In genomic region chr13:47268270-47268669, GRCh38 we compare ENCODE assay signal across 37 cellular contexts.
DNase-seq lines count a peak whose midpoint lies in the region; ATAC-seq, FAIRE-seq and TF ChIP-seq lines count a peak whose summit lies in the region.
"Had no signal": no experiment of that assay in that cellular context is flagged by ENCODE, and none has a peak within 500 bp of the region (broad histone marks: within the 10 kb centered on the region; RNA-seq: fewer than 3 reads in every experiment).

No MANE protein-coding gene starts in this region.

- H3K9me3 ChIP-seq in HepG2 (ENCODE audit: low read length) (no peaks in the 10 kb centered on the region), right lobe of liver (no peaks in the 10 kb centered on the region), HEK293 (ENCODE audit: control insufficient read depth, insufficient read depth, low read depth, low read length) (no peaks in the 10 kb centered on the region), GM12878 (replicated peaks; ENCODE audit: control insufficient read depth, insufficient read depth, low read length) (no peaks in the 10 kb centered on the region), K562 (replicated peaks; ENCODE audit: control insufficient read depth, insufficient read depth, low read depth, low read length) (no peaks in the 10 kb centered on the region)
- H3K9me3 ChIP-seq: A549, BE2C, BLaER1, Caco-2 had no signal

- in situ Hi-C loops in HepG2 (cut with HindIII; ENCODE audit: extremely low pct_ligation_motif_present, low pct_unique_long_range_greater_than_20kb) = no loop called here
- in situ Hi-C loops in GM12878 (cut with MboI) = no loop called here
- in situ Hi-C loops in K562 (cut with MboI) = no loop called here

- H3K9ac ChIP-seq in HepG2 (ENCODE audit: insufficient read depth, low read depth, low read length) (no peak overlapping the region), GM12878 (ENCODE audit: control insufficient read depth, insufficient read depth, low read length) (no peak overlapping the region), K562 (ENCODE audit: insufficient read depth in 1 of 2, low read depth in 2 of 2, low read length in 2 of 2) (no peak overlapping the region)
- H3K9ac ChIP-seq: BLaER1; BLaER1 treated with 17β-estradiol and CSF1 and Interleukin-3, amounts not matched to agents 10 nM and 100 nM had no signal

- no peak overlapping the region for H2AFZ ChIP-seq in HepG2 (ENCODE audit: low read length)
- H2AFZ ChIP-seq in GM12878 (ENCODE audit: control insufficient read depth, low read depth, low read length) = no peak overlapping the region
- no peak overlapping the region for H2AFZ ChIP-seq in K562 (ENCODE audit: low read depth, low read length)

- H3K9me3 Mint-ChIP-seq in activated naive CD4-positive, alpha-beta T cell treated with anti-CD3 and anti-CD28 coated beads for 36 hours = peaks cover 2% of the 10 kb centered on the region

- no peak for FAIRE-seq in HepG2 (lab: Jason Lieb, UNC)
- FAIRE-seq in GM12878 (lab: Jason Lieb, UNC) = no peak
- FAIRE-seq in K562 (lab: Jason Lieb, UNC) = no peak
- FAIRE-seq: A204.1, A549, D721Med had no signal

- H3K27ac ChIP-seq in HepG2 (ENCODE audit: extremely low read length, insufficient read depth, low read length) (no peak overlapping the region), right lobe of liver (no peak overlapping the region), HEK293 (ENCODE audit: extremely low read depth, low read depth, low read length) (no peak overlapping the region), GM12878 (ENCODE audit: control insufficient read depth, insufficient read depth) (no peak overlapping the region), K562 (ENCODE audit: extremely low read depth, low read depth, low read length) (no peak overlapping the region)
- H3K27ac ChIP-seq: 22Rv1; A549; BLaER1; BLaER1 treated with 17β-estradiol and CSF1 and Interleukin-3, amounts not matched to agents 10 nM and 100 nM; C4-2B had no signal

- no peak overlapping the region for H3K4me3 ChIP-seq in HepG2 (replicated peaks in 1 of 3; ENCODE audit: insufficient read depth in 1 of 3, low read depth in 2 of 3, low read length in 3 of 3)
- H3K4me3 ChIP-seq in right lobe of liver = no peak overlapping the region
- H3K4me3 ChIP-seq in HEK293 (ENCODE audit: low read depth, low read length) = no peak overlapping the region
- H3K4me3 ChIP-seq in GM12878 = no peak overlapping the region
- no peak overlapping the region for H3K4me3 ChIP-seq in K562
- H3K4me3 ChIP-seq: A549; BLaER1; BLaER1 treated with 17β-estradiol and CSF1 and Interleukin-3, amounts not matched to agents 10 nM and 100 nM had no signal

- intact Hi-C loops in HepG2 (cut with micrococcal nuclease; ENCODE audit: unreplicated experiment) (no loop called here), right lobe of liver (cut with DNase I) (no loop called here), GM12878 (cut with micrococcal nuclease; ENCODE audit: unreplicated experiment) (no loop called here), K562 (cut with micrococcal nuclease) (no loop called here)
- intact Hi-C loops in activated naive CD4-positive, alpha-beta T cell treated with anti-CD3 and anti-CD28 coated beads for 36 hours (cut with micrococcal nuclease) = no loop called here

- no peak for ATAC-seq in HepG2
- no peak for ATAC-seq in right lobe of liver
- no peak for ATAC-seq in GM12878
- no peak for ATAC-seq in K562
- no peak for ATAC-seq in GM18907 (IDR thresholded peaks at IDR 0.05; ENCODE audit: unreplicated experiment)
- ATAC-seq: A549; CD8-positive, alpha-beta T cell had no signal

- TF ChIP-seq EP300 in HepG2 (IDR thresholded peaks at IDR 0.05; ENCODE audit: low read depth in 2 of 2, low read length in 2 of 2) = no peak
- no peak for TF ChIP-seq EP300 in HepG2 (CRISPR knock-in tag; IDR thresholded peaks at IDR 0.05; ENCODE audit: borderline replicate concordance)
- no peak for TF ChIP-seq EP300 in GM12878 (IDR thresholded peaks at IDR 0.05; ENCODE audit: borderline replicate concordance in 1 of 2, control insufficient read depth in 1 of 2, low read depth in 2 of 2, low read length in 2 of 2)
- TF ChIP-seq EP300 in K562 (IDR thresholded peaks at IDR 0.05; ENCODE audit: low read length) = no peak

- no peak for TF ChIP-seq CTCF in HepG2 (CRISPR knock-in tag; IDR thresholded peaks at IDR 0.05)
- TF ChIP-seq CTCF in right lobe of liver (IDR thresholded peaks at IDR 0.05) = no peak
- TF ChIP-seq CTCF in HEK293 (tag by site-specific recombination; IDR thresholded peaks at IDR 0.05) = no peak
- no peak for TF ChIP-seq CTCF in GM12878 (IDR thresholded peaks at IDR 0.05 in 2 of 3, conservative IDR thresholded peaks at IDR 0.05 in 1 of 3; ENCODE audit: control insufficient read depth in 2 of 3, extremely low read depth in 1 of 3, insufficient read depth in 1 of 3, low read depth in 3 of 3, low read length in 3 of 3)
- TF ChIP-seq CTCF in K562 (IDR thresholded peaks at IDR 0.05 in 2 of 3, conservative IDR thresholded peaks at IDR 0.05 in 1 of 3; ENCODE audit: insufficient read depth in 2 of 3, low read depth in 1 of 3, low read length in 3 of 3) = no peak

- H3K4me3 Mint-ChIP-seq in activated naive CD4-positive, alpha-beta T cell treated with anti-CD3 and anti-CD28 coated beads for 36 hours = no peak overlapping the region
- H3K4me3 Mint-ChIP-seq: B cell; CD14-positive monocyte; CD4-positive, alpha-beta memory T cell; CD4-positive, alpha-beta T cell; CD4-positive, CD25-positive, alpha-beta regulatory T cell; CD8-positive, alpha-beta memory T cell; CD8-positive, alpha-beta T cell had no signal

- no peaks in the 10 kb centered on the region for H3K9me1 ChIP-seq in K562 (ENCODE audit: control insufficient read depth, insufficient read depth, low read length)

- no peaks in the 10 kb centered on the region for H3K4me1 Mint-ChIP-seq in activated naive CD4-positive, alpha-beta T cell treated with anti-CD3 and anti-CD28 coated beads for 36 hours (ENCODE audit: low read depth)
- H3K4me1 Mint-ChIP-seq: B cell; CD14-positive monocyte; CD4-positive, alpha-beta memory T cell; CD4-positive, CD25-positive, alpha-beta regulatory T cell; CD8-positive, alpha-beta memory T cell had no signal

- RAD21 ChIA-PET in GM12878 (lab: Charles Lee; ENCODE audit: unreplicated experiment) = no interaction called here

- H3K4me1 ChIP-seq in HepG2 (ENCODE audit: insufficient read depth, low read length) = no peaks in the 10 kb centered on the region
- no peaks in the 10 kb centered on the region for H3K4me1 ChIP-seq in right lobe of liver
- H3K4me1 ChIP-seq in HEK293 (ENCODE audit: control insufficient read depth, insufficient read depth, low read length) = no peaks in the 10 kb centered on the region
- no peaks in the 10 kb centered on the region for H3K4me1 ChIP-seq in GM12878 (ENCODE audit: control insufficient read depth, insufficient read depth, low read length)
- H3K4me1 ChIP-seq in K562 (replicated peaks in 1 of 2; ENCODE audit: control insufficient read depth in 2 of 2, insufficient read depth in 2 of 2, low read length in 2 of 2) = no peaks in the 10 kb centered on the region
- H3K4me1 ChIP-seq: A549; BE2C; BLaER1; BLaER1 treated with 17β-estradiol and CSF1 and Interleukin-3, amounts not matched to agents 10 nM and 100 nM; Caco-2 had no signal

- POLR2A ChIA-PET in HepG2 (lab: Yijun Ruan, JAX) (no interaction called here), HEK293 (lab: Yijun Ruan, JAX) (no interaction called here), GM12878 (lab: Charles Lee) (interaction anchor here (0.6 kb wide), 2 partner anchors 152 to 365 kb away, joined by 3 read pairs; no protein-coding TSS in a partner anchor), K562 (lab: Yijun Ruan, JAX) (no interaction called here)

- no peak for DNase-seq in HepG2 (ENCODE audit: low spot score)
- no peak for DNase-seq in right lobe of liver
- no peak for DNase-seq in GM12878 (ENCODE audit: low read depth, low spot score)
- no peak for DNase-seq in K562 (ENCODE audit: extremely low read depth in 1 of 4, low spot score in 3 of 4)
- DNase-seq in HUDEP-2 (lab: John Stamatoyannopoulos, UW; ENCODE audit: unreplicated experiment in 76 of 76) = no peak
- no peak for DNase-seq in activated naive CD4-positive, alpha-beta T cell treated with anti-CD3 and anti-CD28 coated beads for 36 hours
- DNase-seq: 8988T; ACHN; AML-193; BE2C; C1 segment of cervical spinal cord; Caco-2; Calu3; CD4-positive, alpha-beta memory T cell; CD4-positive, alpha-beta T cell; CD4-positive, CD25-positive, alpha-beta regulatory T cell; CD8-positive, alpha-beta memory T cell; CD8-positive, alpha-beta T cell; COR-L47; DMS 273 treated with DMSO at 0.1 percent for 48 hours; DMS153; DMS53; DMS79; DMS79 treated with DMSO at 0.1 percent for 48 hours; DND-41; EL had no signal

- CTCF ChIA-PET in HepG2 (lab: Yijun Ruan, JAX; ENCODE audit: low intra/inter-chr PET ratio, low total read pairs) (no interaction called here), HEK293 (lab: Yijun Ruan, JAX) (no interaction called here), GM12878 (lab: Yijun Ruan, JAX) (no interaction called here), K562 (lab: Yijun Ruan, JAX; ENCODE audit: low intra/inter-chr PET ratio) (no interaction called here)
- CTCF ChIA-PET in activated naive CD4-positive, alpha-beta T cell treated with anti-CD3 and anti-CD28 coated beads for 36 hours (lab: Charles Lee) = no interaction called here

- H3K27me3 Mint-ChIP-seq in activated naive CD4-positive, alpha-beta T cell treated with anti-CD3 and anti-CD28 coated beads for 36 hours (ENCODE audit: low read depth) = no peaks in the 10 kb centered on the region
- H3K27me3 Mint-ChIP-seq: B cell; CD4-positive, alpha-beta memory T cell; CD4-positive, CD25-positive, alpha-beta regulatory T cell; CD8-positive, alpha-beta memory T cell had no signal

- H3K36me3 ChIP-seq in HepG2 (replicated peaks in 1 of 2; ENCODE audit: control insufficient read depth in 1 of 2, insufficient read depth in 2 of 2, low read length in 2 of 2) (no peaks in the 10 kb centered on the region), right lobe of liver (no peaks in the 10 kb centered on the region), HEK293 (ENCODE audit: control insufficient read depth in 2 of 2, insufficient read depth in 1 of 2, low read length in 2 of 2) (no peaks in the 10 kb centered on the region), GM12878 (ENCODE audit: control insufficient read depth in 2 of 2, insufficient read depth in 2 of 2, low read length in 1 of 2) (no peaks in the 10 kb centered on the region), K562 (ENCODE audit: control insufficient read depth, insufficient read depth, low read length) (no peaks in the 10 kb centered on the region)
- H3K36me3 ChIP-seq: BE2C; BLaER1; BLaER1 treated with 17β-estradiol and CSF1 and Interleukin-3, amounts not matched to agents 10 nM and 100 nM had no signal

- H3K4me2 ChIP-seq in HepG2 (ENCODE audit: low read depth, low read length) = no peak overlapping the region
- no peak overlapping the region for H3K4me2 ChIP-seq in GM12878 (ENCODE audit: control insufficient read depth, insufficient read depth)
- no peak overlapping the region for H3K4me2 ChIP-seq in K562 (ENCODE audit: insufficient read depth, low read length)
- H3K4me2 ChIP-seq: A549; BLaER1; BLaER1 treated with 17β-estradiol and CSF1 and Interleukin-3, amounts not matched to agents 10 nM and 100 nM had no signal

- TF ChIP-seq RAD21 in HepG2 (CRISPR knock-in tag; IDR thresholded peaks at IDR 0.05) (no peak), GM12878 (IDR thresholded peaks at IDR 0.05; ENCODE audit: insufficient read depth, low read depth, low read length) (no peak), K562 (CRISPR knock-in tag; conservative IDR thresholded peaks at IDR 0.05 in 1 of 2, IDR thresholded peaks at IDR 0.05 in 1 of 2) (no peak)

- no peaks in the 10 kb centered on the region for H3K36me3 Mint-ChIP-seq in activated naive CD4-positive, alpha-beta T cell treated with anti-CD3 and anti-CD28 coated beads for 36 hours (ENCODE audit: low read depth)
- H3K36me3 Mint-ChIP-seq: CD14-positive monocyte; CD4-positive, alpha-beta memory T cell; CD4-positive, CD25-positive, alpha-beta regulatory T cell; CD8-positive, alpha-beta memory T cell; CD8-positive, alpha-beta T cell had no signal

- H3K27ac Mint-ChIP-seq in activated naive CD4-positive, alpha-beta T cell treated with anti-CD3 and anti-CD28 coated beads for 36 hours = no peak overlapping the region
- H3K27ac Mint-ChIP-seq: B cell; CD14-positive monocyte; CD4-positive, alpha-beta memory T cell; CD4-positive, alpha-beta T cell; CD4-positive, CD25-positive, alpha-beta regulatory T cell; CD8-positive, alpha-beta memory T cell; CD8-positive, alpha-beta T cell had no signal

- 28% methylated on average over 2 of the region's 2 CpGs for WGBS in HepG2 (ENCODE audit: low lambda C conversion rate)
- 100% methylated on average over 2 of the region's 2 CpGs for WGBS in right lobe of liver (ENCODE audit: insufficient coverage, low coverage, low lambda C conversion rate, missing lambda C conversion rate)
- 50% methylated on average over 2 of the region's 2 CpGs for WGBS in GM12878 (ENCODE audit: insufficient coverage, insufficient replicate concordance, low lambda C conversion rate, missing lambda C conversion rate)
- 10% methylated on average over 2 of the region's 2 CpGs for WGBS in K562 (ENCODE audit: insufficient coverage, low coverage, missing lambda C conversion rate)

- no peaks in the 10 kb centered on the region for H3K27me3 ChIP-seq in HepG2 (ENCODE audit: control insufficient read depth in 1 of 2, insufficient read depth in 2 of 2, low read length in 2 of 2)
- no peaks in the 10 kb centered on the region for H3K27me3 ChIP-seq in right lobe of liver
- H3K27me3 ChIP-seq in GM12878 (replicated peaks in 1 of 2; ENCODE audit: control insufficient read depth in 2 of 2, insufficient read depth in 2 of 2, low read length in 1 of 2) = no peaks in the 10 kb centered on the region
- no peaks in the 10 kb centered on the region for H3K27me3 ChIP-seq in K562 (ENCODE audit: control insufficient read depth in 2 of 2, insufficient read depth in 2 of 2, low read length in 2 of 2)
- H3K27me3 ChIP-seq: BE2C; BLaER1; BLaER1 treated with 17β-estradiol and CSF1 and Interleukin-3, amounts not matched to agents 10 nM and 100 nM had no signal

- SMC1A ChIA-PET in GM12878 (lab: Charles Lee; ENCODE audit: uncharacterized antibody, unreplicated experiment) = no interaction called here

- H4K20me1 ChIP-seq in HepG2 (ENCODE audit: insufficient read depth, low read length) = no peaks in the 10 kb centered on the region
- H4K20me1 ChIP-seq in GM12878 (ENCODE audit: control insufficient read depth, insufficient read depth) = no peaks in the 10 kb centered on the region
- H4K20me1 ChIP-seq in K562 (replicated peaks; ENCODE audit: control insufficient read depth, insufficient read depth, low read length) = no peaks in the 10 kb centered on the region
- H4K20me1 ChIP-seq: BLaER1; BLaER1 treated with 17β-estradiol and CSF1 and Interleukin-3, amounts not matched to agents 10 nM and 100 nM had no signal

- H3K79me2 ChIP-seq in HepG2 (ENCODE audit: insufficient read depth, low read length) = no peaks in the 10 kb centered on the region
- H3K79me2 ChIP-seq in GM12878 (ENCODE audit: control insufficient read depth, insufficient read depth, low read length) = no peaks in the 10 kb centered on the region
- H3K79me2 ChIP-seq in K562 (ENCODE audit: control insufficient read depth, insufficient read depth, low read length) = no peaks in the 10 kb centered on the region

- TF ChIP-seq POLR2A in HepG2 (IDR thresholded peaks at IDR 0.05; ENCODE audit: insufficient read depth in 1 of 2, low read depth in 2 of 2, low read length in 2 of 2) (no peak), right lobe of liver (IDR thresholded peaks at IDR 0.05) (no peak), GM12878 (IDR thresholded peaks at IDR 0.05; ENCODE audit: low read depth, low read length) (no peak), K562 (conservative IDR thresholded peaks at IDR 0.05) (no peak)

- BruUV-seq in HepG2 (replicated peaks; lab: Mats Ljungman, UMichigan) (no TSS peak), GM12878 (replicated peaks; lab: Mats Ljungman, UMichigan) (no TSS peak), K562 (replicated peaks; lab: Mats Ljungman, UMichigan) (no TSS peak)
